17 cellular contexts compared by ENCODE assay signal in genomic region chr10:60708666-60709065, GRCh38.
DNase-seq lines count a peak whose midpoint lies in the region; ATAC-seq and TF ChIP-seq lines count a peak whose summit lies in the region.
"Had no signal": no experiment of that assay in that cellular context is flagged by ENCODE, and none has a peak within 500 bp of the region (broad histone marks: within the 10 kb centered on the region; RNA-seq: fewer than 3 reads in every experiment).

No MANE protein-coding gene starts in this region.

- no peaks in the 10 kb centered on the region for H3K27me3 Mint-ChIP-seq in activated T-cell treated with anti-CD3 and anti-CD28 coated beads, Interleukin-2, amount 50 U/mL, for 24 hours
- H3K27me3 Mint-ChIP-seq in CD8-positive, alpha-beta memory T cell, result peaks cover 3 to 25% of the 10 kb centered on the region in 2 donors
- H3K27me3 Mint-ChIP-seq in activated CD8-positive, alpha-beta T cell treated with anti-CD3 and anti-CD28 coated beads for 36 hours, result peaks cover 2% of the 10 kb centered on the region
- no peaks in the 10 kb centered on the region for H3K27me3 Mint-ChIP-seq in GM23338 (ENCODE audit: insufficient read depth, low read depth, poor library complexity)

- H3K9me3 ChIP-seq in CD8-positive, alpha-beta memory T cell (ENCODE audit: low read length), result no peaks in the 10 kb centered on the region
- no peaks in the 10 kb centered on the region for H3K9me3 ChIP-seq in mucosa of descending colon

- H3K27ac ChIP-seq in CD8-positive, alpha-beta memory T cell (ENCODE audit: low read depth, low read length), result no peak overlapping the region
- H3K27ac ChIP-seq in GM23338 (ENCODE audit: low read depth), result no peak overlapping the region

- peaks cover 27% of the 10 kb centered on the region for H3K4me1 ChIP-seq in CD8-positive, alpha-beta memory T cell (ENCODE audit: insufficient read depth, low read length)
- no peaks in the 10 kb centered on the region for H3K4me1 ChIP-seq in mucosa of descending colon (ENCODE audit: low read depth)
- peaks cover 18% of the 10 kb centered on the region for H3K4me1 ChIP-seq in GM23338 (ENCODE audit: insufficient read depth)

- peaks cover 62% of the 10 kb centered on the region for H3K4me1 Mint-ChIP-seq in activated T-cell treated with anti-CD3 and anti-CD28 coated beads, Interleukin-2, amount 50 U/mL, for 24 hours (ENCODE audit: low read depth)
- peaks cover 11 to 76% (median 25%) of the 10 kb centered on the region in 3 donors for H3K4me1 Mint-ChIP-seq in CD8-positive, alpha-beta memory T cell
- peaks cover 13% of the 10 kb centered on the region for H3K4me1 Mint-ChIP-seq in activated CD8-positive, alpha-beta T cell treated with anti-CD3 and anti-CD28 coated beads for 36 hours (ENCODE audit: low read depth)
- H3K4me1 Mint-ChIP-seq in GM23338, result peaks cover 19% of the 10 kb centered on the region

- no peaks in the 10 kb centered on the region for H3K36me3 ChIP-seq in CD8-positive, alpha-beta memory T cell (ENCODE audit: insufficient read depth, low read length)
- H3K36me3 ChIP-seq in mucosa of descending colon (ENCODE audit: low read depth) (no peaks in the 10 kb centered on the region), GM23338 (ENCODE audit: insufficient read depth) (0 out of 2 replicates have a peak, but pooled peaks cover 4% of the 10 kb centered on the region)

- CTCF ChIA-PET in CD8-positive, alpha-beta memory T cell (lab: Charles Lee), result interaction anchor here (1.3 kb wide), 1 partner anchor 8 kb away, joined by 3 read pairs; no protein-coding TSS in a partner anchor
- CTCF ChIA-PET in activated CD8-positive, alpha-beta T cell treated with anti-CD3 and anti-CD28 coated beads for 36 hours (lab: Charles Lee), result no interaction called here

- no peak overlapping the region for H3K4me3 ChIP-seq in CD8-positive, alpha-beta memory T cell (ENCODE audit: low read length)
- H3K4me3 ChIP-seq in mucosa of descending colon, result no peak overlapping the region
- no peak overlapping the region for H3K4me3 ChIP-seq in GM23338

- no peak for ATAC-seq in activated CD8-positive, alpha-beta T cell treated with anti-CD3 and anti-CD28 coated beads for 36 hours
- peak; percentile 38 for ATAC-seq in mucosa of descending colon
- no peak for ATAC-seq in GM23338

- H3F3A ChIP-seq in GM23338 (replicated peaks; ENCODE audit: low read depth), result no peaks in the 10 kb centered on the region

- peaks cover 9% of the 10 kb centered on the region for H3K79me2 ChIP-seq in GM23338 (replicated peaks; ENCODE audit: insufficient read depth)

- no peak for TF ChIP-seq CTCF in activated CD8-positive, alpha-beta T cell treated with anti-CD3 and anti-CD28 coated beads for 36 hours (IDR thresholded peaks at IDR 0.05)
- TF ChIP-seq CTCF in mucosa of descending colon (IDR thresholded peaks at IDR 0.05) (no peak), GM13977 (IDR thresholded peaks at IDR 0.05; ENCODE audit: extremely low read depth, insufficient read depth, missing control alignments) (no peak), GM23338 (conservative IDR thresholded peaks at IDR 0.05; ENCODE audit: low read depth in 2 of 2) (no peak)

- H3K4me3 Mint-ChIP-seq in activated T-cell treated with anti-CD3 and anti-CD28 coated beads, Interleukin-2, amount 50 U/mL, for 24 hours, result no peak overlapping the region
- H3K4me3 Mint-ChIP-seq in CD8-positive, alpha-beta memory T cell, result peak overlapping the region in 4 of 7 donors; percentile 1 to 20 (median 4)
- H3K4me3 Mint-ChIP-seq in activated CD8-positive, alpha-beta T cell treated with anti-CD3 and anti-CD28 coated beads for 36 hours, result no peak overlapping the region
- no peak overlapping the region for H3K4me3 Mint-ChIP-seq in GM23338

- DNase-seq in activated T-cell treated with anti-CD3 and anti-CD28 coated beads, Interleukin-2, amount 50 U/mL, for 24 hours, result no peak
- DNase-seq in activated T-cell treated with anti-CD3 and anti-CD28 coated beads for 4 hours, result no peak
- peak in 1 of 5 donors; percentile 18 for DNase-seq in CD8-positive, alpha-beta memory T cell
- DNase-seq in activated CD8-positive, alpha-beta T cell treated with anti-CD3 and anti-CD28 coated beads for 36 hours, result no peak
- DNase-seq in mucosa of descending colon, result no peak
- no peak for DNase-seq in GM13977 (ENCODE audit: low spot score)
- no peak for DNase-seq in HK-2 (ENCODE audit: unreplicated experiment)
- DNase-seq in GM23338 (ENCODE audit: low spot score), result no peak
- DNase-seq: C1 segment of cervical spinal cord; DMS53; Karpas-422; MM.1S; NCI-H1105; NCI-H2029; NCI-H69; NK-92 treated with Interleukin-12 subunit alpha and Interleukin-12 subunit beta, amount 100 ng/mL, for 24 hours; OCI-M1 had no signal

- no peaks in the 10 kb centered on the region for H3K9me2 ChIP-seq in GM23338 (ENCODE audit: insufficient read depth)

- intact Hi-C loops in activated CD8-positive, alpha-beta T cell treated with anti-CD3 and anti-CD28 coated beads for 36 hours (cut with micrococcal nuclease), result no loop called here
- intact Hi-C loops in mucosa of descending colon (cut with DNase I, micrococcal nuclease), result no loop called here

- no peaks in the 10 kb centered on the region for H3K36me3 Mint-ChIP-seq in activated T-cell treated with anti-CD3 and anti-CD28 coated beads, Interleukin-2, amount 50 U/mL, for 24 hours (ENCODE audit: low read depth)
- peaks cover 0 to 4% (median 2%) of the 10 kb centered on the region in 3 donors for H3K36me3 Mint-ChIP-seq in CD8-positive, alpha-beta memory T cell
- peaks cover 2% of the 10 kb centered on the region for H3K36me3 Mint-ChIP-seq in activated CD8-positive, alpha-beta T cell treated with anti-CD3 and anti-CD28 coated beads for 36 hours (ENCODE audit: low read depth)
- H3K36me3 Mint-ChIP-seq in GM23338 (ENCODE audit: low read depth), result peaks cover 17% of the 10 kb centered on the region

- no peaks in the 10 kb centered on the region for H3K27me3 ChIP-seq in CD8-positive, alpha-beta memory T cell (ENCODE audit: insufficient read depth, low read length, poor library complexity, severe bottlenecking)
- H3K27me3 ChIP-seq in GM23338 (ENCODE audit: insufficient read depth), result no peaks in the 10 kb centered on the region

- H3K27ac Mint-ChIP-seq in activated T-cell treated with anti-CD3 and anti-CD28 coated beads, Interleukin-2, amount 50 U/mL, for 24 hours, result peak overlapping the region; percentile 74
- peak overlapping the region in 6 of 8 donors; percentile 44 to 77 (median 66) for H3K27ac Mint-ChIP-seq in CD8-positive, alpha-beta memory T cell
- H3K27ac Mint-ChIP-seq in activated CD8-positive, alpha-beta T cell treated with anti-CD3 and anti-CD28 coated beads for 36 hours, result peak overlapping the region; percentile 0
- H3K27ac Mint-ChIP-seq in GM23338, result no peak overlapping the region

- in situ Hi-C loops in GM13977 (cut with MboI; ENCODE audit: low pct_unique_long_range_greater_than_20kb, low sequenced_read_pairs, unreplicated experiment), result no loop called here

- POLR2A ChIA-PET in CD8-positive, alpha-beta memory T cell (lab: Charles Lee), result no interaction called here
- POLR2A ChIA-PET in activated CD8-positive, alpha-beta T cell treated with anti-CD3 and anti-CD28 coated beads for 36 hours (lab: Charles Lee), result interaction anchor here (1.0 kb wide), 1 partner anchor 55 kb away, joined by 4 read pairs; no protein-coding TSS in a partner anchor

- H2AFZ ChIP-seq in GM23338, result no peak overlapping the region

- no peak overlapping the region for H3K4me2 ChIP-seq in GM23338

- H3K9me3 Mint-ChIP-seq in activated T-cell treated with anti-CD3 and anti-CD28 coated beads, Interleukin-2, amount 50 U/mL, for 24 hours, result peaks cover 4% of the 10 kb centered on the region
- H3K9me3 Mint-ChIP-seq in CD8-positive, alpha-beta memory T cell, result peaks cover 0 to 3% (median 0%) of the 10 kb centered on the region in 5 donors
- no peaks in the 10 kb centered on the region for H3K9me3 Mint-ChIP-seq in activated CD8-positive, alpha-beta T cell treated with anti-CD3 and anti-CD28 coated beads for 36 hours
- peaks cover 19% of the 10 kb centered on the region for H3K9me3 Mint-ChIP-seq in GM23338

- H4K20me1 ChIP-seq in GM23338 (replicated peaks; ENCODE audit: insufficient read depth), result no peaks in the 10 kb centered on the region

TF ChIP-seq in GM23338, 12 proteins besides CTCF, POLR2A, EP300 and RAD21 (continues in another document):
- TF ChIP-seq JUNB (IDR thresholded peaks at IDR 0.05; ENCODE audit: unreplicated experiment) (no peak), CREB1 (CRISPR knock-in tag; IDR thresholded peaks at IDR 0.05; ENCODE audit: low read depth) (no peak), NANOG (IDR thresholded peaks at IDR 0.05; ENCODE audit: borderline replicate concordance) (no peak), EZH2phosphoT487 (IDR thresholded peaks at IDR 0.05; ENCODE audit: unreplicated experiment) (no peak), ETS1 (IDR thresholded peaks at IDR 0.05) (no peak), POLR2AphosphoS5 (IDR thresholded peaks at IDR 0.05; ENCODE audit: low read depth) (no peak), STAT1 (IDR thresholded peaks at IDR 0.05; ENCODE audit: unreplicated experiment) (no peak)

Comparison
In these comparisons a context has a peak if more than half of its experiments do, and no peak if none do; other contexts are left out.
1. H3K4me3 Mint-ChIP-seq: peak in CD8-positive, alpha-beta memory T cell (4 of 7); none in activated T-cell treated with anti-CD3 and anti-CD28 coated beads, Interleukin-2, amount 50 U/mL, for 24 hours (single experiment), activated CD8-positive, alpha-beta T cell treated with anti-CD3 and anti-CD28 coated beads for 36 hours (single experiment) and GM23338 (single experiment).